ENCODE assay signal across 1 cellular context in the genomic region with DNA sequence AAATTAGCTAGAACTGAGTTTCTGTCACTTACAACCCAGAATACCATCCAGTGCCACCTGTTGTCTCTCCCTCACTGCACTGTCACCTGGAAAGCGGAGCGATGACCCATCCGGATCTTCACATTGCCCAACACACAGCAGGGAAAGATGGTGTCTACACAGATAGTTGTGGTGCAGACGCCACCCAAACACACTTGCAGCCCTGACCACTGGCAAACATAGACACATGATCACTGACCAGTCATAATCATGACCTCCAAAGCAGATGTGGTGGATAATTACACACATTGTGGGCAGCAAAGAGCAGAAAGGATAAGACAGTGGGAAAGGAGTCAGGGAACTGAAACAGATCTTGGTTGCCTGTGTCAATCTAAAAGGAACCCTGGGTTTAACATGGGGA.
TF ChIP-seq lines count a peak whose summit lies in the region.

No MANE protein-coding gene starts in this region.

TF ChIP-seq in K562, 482 proteins besides CTCF, POLR2A, EP300 and RAD21 (continued from another document and continues in another):
- no peak for TF ChIP-seq ARID4B (CRISPR knock-in tag; IDR thresholded peaks at IDR 0.05)
- TF ChIP-seq ZBTB1 (CRISPR knock-in tag; IDR thresholded peaks at IDR 0.05; ENCODE audit: borderline replicate concordance, low read depth): no peak
- TF ChIP-seq ZNF212 (CRISPR knock-in tag; IDR thresholded peaks at IDR 0.05): no peak
- TF ChIP-seq EGR1 (conservative IDR thresholded peaks at IDR 0.05): no peak
- no peak for TF ChIP-seq YY1 (IDR thresholded peaks at IDR 0.05; ENCODE audit: borderline replicate concordance in 1 of 3, control insufficient read depth in 1 of 3, extremely low read depth in 1 of 3, insufficient read depth in 3 of 3, insufficient read length in 1 of 3, insufficient replicate concordance in 2 of 3, low read depth in 1 of 3, low read length in 2 of 3)
- peak; percentile 57 for TF ChIP-seq TCF3 (CRISPR knock-in tag; IDR thresholded peaks at IDR 0.05)
- no peak for TF ChIP-seq TFE3 (CRISPR knock-in tag; IDR thresholded peaks at IDR 0.05)
- no peak for TF ChIP-seq ZNF318 (IDR thresholded peaks at IDR 0.05; ENCODE audit: borderline replicate concordance in 1 of 2, low read depth in 1 of 2)
- TF ChIP-seq NR2C2 (CRISPR knock-in tag; IDR thresholded peaks at IDR 0.05): no peak
- no peak for TF ChIP-seq NR2C2 (tag; IDR thresholded peaks at IDR 0.05)
- TF ChIP-seq, protein P1, sequence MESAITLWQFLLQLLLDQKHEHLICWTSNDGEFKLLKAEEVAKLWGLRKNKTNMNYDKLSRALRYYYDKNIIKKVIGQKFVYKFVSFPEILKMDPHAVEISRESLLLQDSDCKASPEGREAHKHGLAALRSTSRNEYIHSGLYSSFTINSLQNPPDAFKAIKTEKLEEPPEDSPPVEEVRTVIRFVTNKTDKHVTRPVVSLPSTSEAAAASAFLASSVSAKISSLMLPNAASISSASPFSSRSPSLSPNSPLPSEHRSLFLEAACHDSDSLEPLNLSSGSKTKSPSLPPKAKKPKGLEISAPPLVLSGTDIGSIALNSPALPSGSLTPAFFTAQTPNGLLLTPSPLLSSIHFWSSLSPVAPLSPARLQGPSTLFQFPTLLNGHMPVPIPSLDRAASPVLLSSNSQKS (CRISPR knock-in tag; IDR thresholded peaks at IDR 0.05): no peak
- TF ChIP-seq, protein P2, sequence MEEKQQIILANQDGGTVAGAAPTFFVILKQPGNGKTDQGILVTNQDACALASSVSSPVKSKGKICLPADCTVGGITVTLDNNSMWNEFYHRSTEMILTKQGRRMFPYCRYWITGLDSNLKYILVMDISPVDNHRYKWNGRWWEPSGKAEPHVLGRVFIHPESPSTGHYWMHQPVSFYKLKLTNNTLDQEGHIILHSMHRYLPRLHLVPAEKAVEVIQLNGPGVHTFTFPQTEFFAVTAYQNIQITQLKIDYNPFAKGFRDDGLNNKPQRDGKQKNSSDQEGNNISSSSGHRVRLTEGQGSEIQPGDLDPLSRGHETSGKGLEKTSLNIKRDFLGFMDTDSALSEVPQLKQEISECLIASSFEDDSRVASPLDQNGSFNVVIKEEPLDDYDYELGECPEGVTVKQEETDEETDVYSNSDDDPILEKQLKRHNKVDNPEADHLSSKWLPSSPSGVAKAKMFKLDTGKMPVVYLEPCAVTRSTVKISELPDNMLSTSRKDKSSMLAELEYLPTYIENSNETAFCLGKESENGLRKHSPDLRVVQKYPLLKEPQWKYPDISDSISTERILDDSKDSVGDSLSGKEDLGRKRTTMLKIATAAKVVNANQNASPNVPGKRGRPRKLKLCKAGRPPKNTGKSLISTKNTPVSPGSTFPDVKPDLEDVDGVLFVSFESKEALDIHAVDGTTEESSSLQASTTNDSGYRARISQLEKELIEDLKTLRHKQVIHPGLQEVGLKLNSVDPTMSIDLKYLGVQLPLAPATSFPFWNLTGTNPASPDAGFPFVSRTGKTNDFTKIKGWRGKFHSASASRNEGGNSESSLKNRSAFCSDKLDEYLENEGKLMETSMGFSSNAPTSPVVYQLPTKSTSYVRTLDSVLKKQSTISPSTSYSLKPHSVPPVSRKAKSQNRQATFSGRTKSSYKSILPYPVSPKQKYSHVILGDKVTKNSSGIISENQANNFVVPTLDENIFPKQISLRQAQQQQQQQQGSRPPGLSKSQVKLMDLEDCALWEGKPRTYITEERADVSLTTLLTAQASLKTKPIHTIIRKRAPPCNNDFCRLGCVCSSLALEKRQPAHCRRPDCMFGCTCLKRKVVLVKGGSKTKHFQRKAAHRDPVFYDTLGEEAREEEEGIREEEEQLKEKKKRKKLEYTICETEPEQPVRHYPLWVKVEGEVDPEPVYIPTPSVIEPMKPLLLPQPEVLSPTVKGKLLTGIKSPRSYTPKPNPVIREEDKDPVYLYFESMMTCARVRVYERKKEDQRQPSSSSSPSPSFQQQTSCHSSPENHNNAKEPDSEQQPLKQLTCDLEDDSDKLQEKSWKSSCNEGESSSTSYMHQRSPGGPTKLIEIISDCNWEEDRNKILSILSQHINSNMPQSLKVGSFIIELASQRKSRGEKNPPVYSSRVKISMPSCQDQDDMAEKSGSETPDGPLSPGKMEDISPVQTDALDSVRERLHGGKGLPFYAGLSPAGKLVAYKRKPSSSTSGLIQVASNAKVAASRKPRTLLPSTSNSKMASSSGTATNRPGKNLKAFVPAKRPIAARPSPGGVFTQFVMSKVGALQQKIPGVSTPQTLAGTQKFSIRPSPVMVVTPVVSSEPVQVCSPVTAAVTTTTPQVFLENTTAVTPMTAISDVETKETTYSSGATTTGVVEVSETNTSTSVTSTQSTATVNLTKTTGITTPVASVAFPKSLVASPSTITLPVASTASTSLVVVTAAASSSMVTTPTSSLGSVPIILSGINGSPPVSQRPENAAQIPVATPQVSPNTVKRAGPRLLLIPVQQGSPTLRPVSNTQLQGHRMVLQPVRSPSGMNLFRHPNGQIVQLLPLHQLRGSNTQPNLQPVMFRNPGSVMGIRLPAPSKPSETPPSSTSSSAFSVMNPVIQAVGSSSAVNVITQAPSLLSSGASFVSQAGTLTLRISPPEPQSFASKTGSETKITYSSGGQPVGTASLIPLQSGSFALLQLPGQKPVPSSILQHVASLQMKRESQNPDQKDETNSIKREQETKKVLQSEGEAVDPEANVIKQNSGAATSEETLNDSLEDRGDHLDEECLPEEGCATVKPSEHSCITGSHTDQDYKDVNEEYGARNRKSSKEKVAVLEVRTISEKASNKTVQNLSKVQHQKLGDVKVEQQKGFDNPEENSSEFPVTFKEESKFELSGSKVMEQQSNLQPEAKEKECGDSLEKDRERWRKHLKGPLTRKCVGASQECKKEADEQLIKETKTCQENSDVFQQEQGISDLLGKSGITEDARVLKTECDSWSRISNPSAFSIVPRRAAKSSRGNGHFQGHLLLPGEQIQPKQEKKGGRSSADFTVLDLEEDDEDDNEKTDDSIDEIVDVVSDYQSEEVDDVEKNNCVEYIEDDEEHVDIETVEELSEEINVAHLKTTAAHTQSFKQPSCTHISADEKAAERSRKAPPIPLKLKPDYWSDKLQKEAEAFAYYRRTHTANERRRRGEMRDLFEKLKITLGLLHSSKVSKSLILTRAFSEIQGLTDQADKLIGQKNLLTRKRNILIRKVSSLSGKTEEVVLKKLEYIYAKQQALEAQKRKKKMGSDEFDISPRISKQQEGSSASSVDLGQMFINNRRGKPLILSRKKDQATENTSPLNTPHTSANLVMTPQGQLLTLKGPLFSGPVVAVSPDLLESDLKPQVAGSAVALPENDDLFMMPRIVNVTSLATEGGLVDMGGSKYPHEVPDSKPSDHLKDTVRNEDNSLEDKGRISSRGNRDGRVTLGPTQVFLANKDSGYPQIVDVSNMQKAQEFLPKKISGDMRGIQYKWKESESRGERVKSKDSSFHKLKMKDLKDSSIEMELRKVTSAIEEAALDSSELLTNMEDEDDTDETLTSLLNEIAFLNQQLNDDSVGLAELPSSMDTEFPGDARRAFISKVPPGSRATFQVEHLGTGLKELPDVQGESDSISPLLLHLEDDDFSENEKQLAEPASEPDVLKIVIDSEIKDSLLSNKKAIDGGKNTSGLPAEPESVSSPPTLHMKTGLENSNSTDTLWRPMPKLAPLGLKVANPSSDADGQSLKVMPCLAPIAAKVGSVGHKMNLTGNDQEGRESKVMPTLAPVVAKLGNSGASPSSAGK (IDR thresholded peaks at IDR 0.05): no peak
- TF ChIP-seq, protein P3, sequence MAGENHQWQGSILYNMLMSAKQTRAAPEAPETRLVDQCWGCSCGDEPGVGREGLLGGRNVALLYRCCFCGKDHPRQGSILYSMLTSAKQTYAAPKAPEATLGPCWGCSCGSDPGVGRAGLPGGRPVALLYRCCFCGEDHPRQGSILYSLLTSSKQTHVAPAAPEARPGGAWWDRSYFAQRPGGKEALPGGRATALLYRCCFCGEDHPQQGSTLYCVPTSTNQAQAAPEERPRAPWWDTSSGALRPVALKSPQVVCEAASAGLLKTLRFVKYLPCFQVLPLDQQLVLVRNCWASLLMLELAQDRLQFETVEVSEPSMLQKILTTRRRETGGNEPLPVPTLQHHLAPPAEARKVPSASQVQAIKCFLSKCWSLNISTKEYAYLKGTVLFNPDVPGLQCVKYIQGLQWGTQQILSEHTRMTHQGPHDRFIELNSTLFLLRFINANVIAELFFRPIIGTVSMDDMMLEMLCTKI (IDR thresholded peaks at IDR 0.05; ENCODE audit: partially characterized antibody): no peak
- no peak for TF ChIP-seq POLR2AphosphoS2 (IDR thresholded peaks at IDR 0.05; ENCODE audit: low read length)
- no peak for TF ChIP-seq JUND (IDR thresholded peaks at IDR 0.05; ENCODE audit: borderline replicate concordance, low read depth, low read length)
- no peak for TF ChIP-seq JUND (tag; IDR thresholded peaks at IDR 0.05; ENCODE audit: borderline replicate concordance, low read depth, low read length)
- TF ChIP-seq NFIC (IDR thresholded peaks at IDR 0.05): no peak
- TF ChIP-seq ZNF121 (CRISPR knock-in tag; conservative IDR thresholded peaks at IDR 0.05): no peak
